30 cellular contexts compared by ENCODE assay signal in the genomic region with DNA sequence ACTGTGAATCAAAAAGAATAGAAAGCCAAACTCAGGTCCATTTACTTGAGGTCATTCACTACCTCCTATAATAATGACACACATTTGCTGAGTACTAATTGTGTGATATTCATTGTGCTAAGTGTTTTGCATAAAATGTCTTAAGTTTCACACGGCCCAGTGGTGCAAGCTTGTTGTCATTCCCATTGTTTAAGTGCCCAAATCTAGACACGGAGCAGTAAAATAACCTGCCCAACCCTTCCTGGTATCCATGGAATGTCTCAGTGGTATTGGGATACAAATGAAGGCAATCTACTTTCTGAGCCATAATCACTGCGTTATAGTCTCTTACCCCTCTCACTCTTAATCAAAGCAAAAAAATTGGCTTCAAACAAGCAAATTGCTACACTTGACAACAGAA.
"Had no signal": no experiment of that assay in that cellular context is flagged by ENCODE, and none has a peak within 500 bp of the region (broad histone marks: within the 10 kb centered on the region; RNA-seq: fewer than 3 reads in every experiment).

No MANE protein-coding gene starts in this region.

- H3K36me3 Mint-ChIP-seq: activated naive CD8-positive, alpha-beta T cell; brain; immature natural killer cell; natural killer cell treated with Interleukin-12 subunit alpha and Interleukin-12 subunit beta and Interleukin-15 and Interleukin-18, amount 100 ng/mL, for 72 hours had no signal

- H3K79me2 ChIP-seq: hepatocyte had no signal

- H3K9me3 Mint-ChIP-seq: brain; natural killer cell treated with Interleukin-12 subunit alpha and Interleukin-12 subunit beta and Interleukin-15 and Interleukin-18, amount 100 ng/mL, for 72 hours; T-helper 2 cell treated with Interferon-gamma antibody and Interleukin-4, amounts not matched to agents 5 μg/mL and 100 μg/mL, for 36 hours had no signal

- H2AFZ ChIP-seq: hepatocyte had no signal

- H3K4me1 Mint-ChIP-seq: immature natural killer cell had no signal

- H3K4me1 ChIP-seq: gastroesophageal sphincter, left lung, lower lobe of right lung, prostate gland, spleen, transverse colon, uterus had no signal

- H3K27ac ChIP-seq: cardiac muscle cell, coronary artery, dorsolateral prefrontal cortex, gastroesophageal sphincter, hepatocyte, left lung, lower lobe of right lung, prostate gland, spleen, transverse colon, uterus had no signal

- ATAC-seq: effector memory CD8-positive, alpha-beta T cell; gastroesophageal sphincter; left lung; lower lobe of right lung; natural killer cell treated with Interleukin-12 subunit alpha and Interleukin-12 subunit beta and Interleukin-15 and Interleukin-18, amount 100 ng/mL, for 72 hours; right cardiac atrium had no signal

- H3K4me2 ChIP-seq: hepatocyte had no signal

- H3K27ac Mint-ChIP-seq: activated naive CD8-positive, alpha-beta T cell; effector memory CD8-positive, alpha-beta T cell; immature natural killer cell; natural killer cell treated with Interleukin-12 subunit alpha and Interleukin-12 subunit beta and Interleukin-15 and Interleukin-18, amount 100 ng/mL, for 72 hours; T-helper 2 cell treated with Interferon-gamma antibody and Interleukin-4, amounts not matched to agents 5 μg/mL and 100 μg/mL, for 36 hours had no signal

- H3K27me3 ChIP-seq: cardiac muscle cell, dorsolateral prefrontal cortex, gastroesophageal sphincter, hepatocyte, left lung, spleen, transverse colon, uterus had no signal

- H3K4me3 ChIP-seq: cardiac muscle cell, coronary artery, dorsolateral prefrontal cortex, gastroesophageal sphincter, hepatocyte, left lung, lower lobe of right lung, prostate gland, spleen, transverse colon, uterus had no signal

- H3K9me3 ChIP-seq: gastroesophageal sphincter, left lung, lower lobe of right lung, prostate gland, spleen, transverse colon, uterus had no signal

- H3K4me3 Mint-ChIP-seq: activated naive CD8-positive, alpha-beta T cell; brain; effector memory CD8-positive, alpha-beta T cell; immature natural killer cell; natural killer cell treated with Interleukin-12 subunit alpha and Interleukin-12 subunit beta and Interleukin-15 and Interleukin-18, amount 100 ng/mL, for 72 hours; T-helper 2 cell treated with Interferon-gamma antibody and Interleukin-4, amounts not matched to agents 5 μg/mL and 100 μg/mL, for 36 hours had no signal

- H3K27me3 Mint-ChIP-seq: activated naive CD8-positive, alpha-beta T cell; effector memory CD8-positive, alpha-beta T cell; natural killer cell treated with Interleukin-12 subunit alpha and Interleukin-12 subunit beta and Interleukin-15 and Interleukin-18, amount 100 ng/mL, for 72 hours had no signal

- DNase-seq: activated CD4-positive, alpha-beta T cell treated with anti-CD3 and anti-CD28 coated beads for 4 hours; activated CD4-positive, alpha-beta T cell treated with anti-CD3 and anti-CD28 coated beads, Interleukin-2, amount 50 U/mL, for 48 hours; activated CD8-positive, alpha-beta memory T cell treated with anti-CD3 and anti-CD28 coated beads for 24 hours; activated effector memory CD4-positive, alpha-beta T cell treated with Interleukin-2 at 50 U/mL for 16 hours; activated naive CD4-positive, alpha-beta T cell treated with Interleukin-2 at 50 U/mL for 16 hours; anterior cingulate cortex; cerebellar nuclear complex; dorsolateral prefrontal cortex; effector memory CD8-positive, alpha-beta T cell; erythroblast; immature natural killer cell; kidney glomerular epithelial cell; left lung; lower lobe of right lung; mesenchymal stem cell; right cardiac atrium; spleen; stimulated activated naive CD4-positive, alpha-beta T cell treated with Interleukin-2 at 50 U/mL for 16 hours; T-helper 1 cell; transverse colon; uterus had no signal

- H3K36me3 ChIP-seq: cardiac muscle cell, gastroesophageal sphincter, left lung, lower lobe of right lung, prostate gland, spleen, transverse colon, uterus had no signal
